In genomic region chrX:109312757-109313156, GRCh38 we compare ENCODE assay signal across 18 cellular contexts.
"Had no signal": no experiment of that assay in that cellular context is flagged by ENCODE, and none has a peak within 500 bp of the region (broad histone marks: within the 10 kb centered on the region; RNA-seq: fewer than 3 reads in every experiment).

No MANE protein-coding gene starts in this region.

- ATAC-seq: activated naive CD4-positive, alpha-beta T cell treated with anti-CD3 and anti-CD28 coated beads, Interleukin-2, amount 50 U/mL, for 72 hours; gastroesophageal sphincter; naive thymus-derived CD4-positive, alpha-beta T cell; right cardiac atrium; T-helper 17 cell had no signal

- H3K9me3 ChIP-seq: gastroesophageal sphincter, neutrophil, thyroid gland had no signal

- DNase-seq: activated CD4-positive, alpha-beta T cell treated with anti-CD3 and anti-CD28 coated beads, Interleukin-2, amount 50 U/mL, for 4 hours; activated CD4-positive, CD25-positive, alpha-beta regulatory T cell treated with anti-CD3 and anti-CD28 coated beads, Interleukin-2, amount 50 U/mL, for 72 hours; activated effector memory CD4-positive, alpha-beta T cell treated with Interleukin-2 at 50 U/mL for 16 hours; activated T-cell treated with anti-CD3 and anti-CD28 coated beads, Interleukin-2, amount 50 U/mL, for 1 hour; aorta; naive thymus-derived CD4-positive, alpha-beta T cell; right cardiac atrium; small intestine; T-helper 17 cell; thyroid gland had no signal

- H3K36me3 ChIP-seq: cardiac muscle cell, gastroesophageal sphincter, neutrophil, thyroid gland had no signal

- H3K4me1 ChIP-seq: gastroesophageal sphincter, thyroid gland had no signal

- H3K27ac ChIP-seq: cardiac muscle cell, gastroesophageal sphincter, neutrophil, thyroid gland had no signal

- H3K27me3 ChIP-seq: cardiac muscle cell, gastroesophageal sphincter, neutrophil, thyroid gland had no signal

- FAIRE-seq: colon, endothelial cell of umbilical vein, small intestine, urothelium cell line had no signal

- H3K4me3 ChIP-seq: cardiac muscle cell, gastroesophageal sphincter, lung, thyroid gland had no signal
